12 cellular contexts compared by ENCODE assay signal in genomic region chr2:230877737-230878598, GRCh38. TPM values are rescaled to one million over a fixed set of nuclear protein-coding genes. Genes with fewer than 3 reads are reported as not detected.
DNase-seq lines count a peak whose midpoint lies in the region; ATAC-seq, FAIRE-seq and TF ChIP-seq lines count a peak whose summit lies in the region.
"Had no signal": no experiment of that assay in that cellular context is flagged by ENCODE, and none has a peak within 500 bp of the region (broad histone marks: within the 10 kb centered on the region; RNA-seq: fewer than 3 reads in every experiment).

No MANE protein-coding gene starts in this region.

- peaks cover 20 to 66% (median 46%) of the 10 kb centered on the region in 4 experiments for H3K36me3 ChIP-seq in H1 (ENCODE audit: control insufficient read depth in 2 of 4, insufficient read depth in 4 of 4, low read length in 3 of 4)

- no peak overlapping the region for H3K4me2 ChIP-seq in H1 (ENCODE audit: insufficient read depth in 1 of 2, low read depth in 2 of 2, low read length in 2 of 2)

- no peak overlapping the region for H3K4me3 Mint-ChIP-seq in T-helper 17 cell

- peaks cover 11% of the 10 kb centered on the region for H3K79me1 ChIP-seq in H1 (ENCODE audit: low read depth, low read length)

- TF ChIP-seq RAD21 in H1 (IDR thresholded peaks at IDR 0.05 in 1 of 2, conservative IDR thresholded peaks at IDR 0.05 in 1 of 2; ENCODE audit: low read depth in 2 of 2, low read length in 2 of 2), result no peak

- H4K91ac ChIP-seq in H1 (replicated peaks; ENCODE audit: insufficient read length, low read length), result no peak overlapping the region

- H2BK20ac ChIP-seq in H1 (ENCODE audit: low read length), result no peak overlapping the region

- H3K23me2 ChIP-seq in H1 (ENCODE audit: low read depth, low read length), result no peaks in the 10 kb centered on the region; the same call in 1 of the 2 replicates

- no peak overlapping the region for H3K23ac ChIP-seq in H1 (ENCODE audit: insufficient read length)

- no peak for TF ChIP-seq EP300 in H1 (IDR thresholded peaks at IDR 0.05; ENCODE audit: borderline replicate concordance in 1 of 2, low read depth in 2 of 2, low read length in 2 of 2)

- H3K27me3 ChIP-seq in HL-60 (ENCODE audit: insufficient read depth, poor library complexity, severe bottlenecking), result no peaks in the 10 kb centered on the region
- H3K27me3 ChIP-seq in H1 (replicated peaks in 1 of 4; ENCODE audit: control insufficient read depth in 3 of 4, extremely low read depth in 1 of 4, insufficient read depth in 3 of 4, low read length in 3 of 4), result no peaks in the 10 kb centered on the region
- H3K27me3 ChIP-seq: SJSA1, stomach had no signal

- no peak for TF ChIP-seq POLR2A in H1 (IDR thresholded peaks at IDR 0.05; ENCODE audit: control extremely low read depth in 1 of 2, low read depth in 2 of 2, low read length in 2 of 2)

- H3K36me3 Mint-ChIP-seq in T-helper 17 cell (ENCODE audit: low read depth), result no peaks in the 10 kb centered on the region

- H2AFZ ChIP-seq in H1 (ENCODE audit: low read length), result no peak overlapping the region

- no peak overlapping the region for H3K14ac ChIP-seq in H1 (ENCODE audit: insufficient read length)

- no peak overlapping the region for H2BK15ac ChIP-seq in H1 (ENCODE audit: low read length)

- no peak overlapping the region for H2BK5ac ChIP-seq in H1 (ENCODE audit: low read depth, low read length)

- POLR2A ChIA-PET in H1 (lab: Charles Lee; ENCODE audit: partially characterized antibody), result interaction anchor here (1.2 to 4.6 kb wide), 4 partner anchors 10 to 13 kb away, joined by 3 to 50 read pairs (median 6); partner anchors contain the start of gene ITM2C

- CTCF ChIA-PET in H1 (lab: Charles Lee; ENCODE audit: partially characterized antibody), result interaction anchor here (0.6 to 2.8 kb wide), 12 partner anchors 9 to 182 kb away, joined by 3 to 19 read pairs (median 5); partner anchors contain the start of gene GPR55

- H3K4me3 ChIP-seq in HL-60 (replicated peaks; ENCODE audit: insufficient read depth, low read length), result no peak overlapping the region
- H3K4me3 ChIP-seq in H1 (ENCODE audit: extremely low read depth in 1 of 4, insufficient read depth in 2 of 4, low read depth in 3 of 4, low read length in 4 of 4), result no peak overlapping the region
- H3K4me3 ChIP-seq: SJSA1, stomach had no signal

- no peak overlapping the region for H3K56ac ChIP-seq in H1 (replicated peaks; ENCODE audit: insufficient read length, low read depth, low read length)

- peaks cover 9% of the 10 kb centered on the region for H3K4me1 Mint-ChIP-seq in T-helper 17 cell

- no peak overlapping the region for H3K27ac Mint-ChIP-seq in T-helper 17 cell

- 0 out of 2 replicates have a peak overlapping the region, but pooled peaks have one; percentile 57 for H4K8ac ChIP-seq in H1 (ENCODE audit: extremely low read depth, insufficient read depth, low read length)

- H2BK120ac ChIP-seq in H1 (replicated peaks; ENCODE audit: low read depth, low read length), result no peak overlapping the region

- no peak overlapping the region for H2BK12ac ChIP-seq in H1 (ENCODE audit: low read depth, low read length)

- H2AK5ac ChIP-seq in H1 (ENCODE audit: low read depth, low read length), result no peak overlapping the region

- H3K79me2 ChIP-seq in H1 (ENCODE audit: control insufficient read depth in 1 of 2, insufficient read depth in 2 of 2, low read length in 2 of 2), result peaks cover 0 to 16% of the 10 kb centered on the region in 2 experiments; a peak in 2 of 4 replicates

- H3K9me3 ChIP-seq in T-helper 17 cell (ENCODE audit: control insufficient read depth, low read length, poor library complexity, severe bottlenecking) (no peaks in the 10 kb centered on the region), H1 (ENCODE audit: insufficient read depth in 2 of 2, low read depth in 1 of 2, low read length in 1 of 2) (no peaks in the 10 kb centered on the region)
- H3K9me3 ChIP-seq: SJSA1, stomach had no signal

- ATAC-seq in T-helper 17 cell (peak; percentile 49), GM18870 (IDR thresholded peaks at IDR 0.05; ENCODE audit: unreplicated experiment) (no peak)

- H3K27me3 Mint-ChIP-seq in T-helper 17 cell, result no peaks in the 10 kb centered on the region

- H4K20me1 ChIP-seq in H1 (replicated peaks in 1 of 2; ENCODE audit: control insufficient read depth in 1 of 2, insufficient read depth in 2 of 2, low read length in 2 of 2), result peaks cover 7 to 25% of the 10 kb centered on the region in 2 experiments

- H3K27ac ChIP-seq in HL-60 (replicated peaks), result peak overlapping the region; percentile 70
- no peak overlapping the region for H3K27ac ChIP-seq in H1 (ENCODE audit: low read depth, low read length)
- H3K27ac ChIP-seq: SJSA1 had no signal

- H3K9ac ChIP-seq in H1 (replicated peaks in 1 of 4; ENCODE audit: extremely low read depth in 1 of 4, low read depth in 3 of 4, low read length in 3 of 4), result no peak overlapping the region

- FAIRE-seq in H1 (lab: Jason Lieb, UNC), result no peak
- FAIRE-seq: astrocyte had no signal

- H4K5ac ChIP-seq in H1 (ENCODE audit: insufficient read length, low read depth, low read length), result no peak overlapping the region

- H3K18ac ChIP-seq in H1 (ENCODE audit: extremely low read depth, low read length), result no peak overlapping the region

- no peak overlapping the region for H3K4ac ChIP-seq in H1 (replicated peaks; ENCODE audit: insufficient read length, low read depth, low read length)

- no peaks in the 10 kb centered on the region; a peak in 1 of 7 replicates for H3K4me1 ChIP-seq in H1 (replicated peaks in 1 of 4; ENCODE audit: control insufficient read depth in 3 of 4, insufficient read depth in 4 of 4, low read length in 3 of 4)
- H3K4me1 ChIP-seq: SJSA1 had no signal

- DNase-seq in HL-60 (ENCODE audit: low read depth in 1 of 2, low spot score in 1 of 2), result peak in 1 of 2 experiments; percentile 87
- DNase-seq in T-helper 17 cell, result no peak
- DNase-seq in H1 (ENCODE audit: low read depth in 1 of 2, low spot score in 2 of 2), result no peak
- DNase-seq in stimulated activated CD8-positive, alpha-beta memory T cell treated with anti-CD3 and anti-CD28 coated beads, Interleukin-7, amount 100 ng/mL, for 1 hour (ENCODE audit: low read depth in 2 of 2), result peak; percentile 39 to 54
- no peak for DNase-seq in iPS-NIHi7 (ENCODE audit: extremely low spot score)
- no peak for DNase-seq in stimulated activated CD4-positive, alpha-beta T cell treated with anti-CD3 and anti-CD28 coated beads, Interleukin-15, amount 100 ng/mL, for 24 hours
- DNase-seq: foreskin fibroblast, stomach had no signal

- TF ChIP-seq CTCF in HL-60 (IDR thresholded peaks at IDR 0.05; ENCODE audit: insufficient read depth, low read length), result no peak
- TF ChIP-seq CTCF in H1 (IDR thresholded peaks at IDR 0.05; ENCODE audit: control extremely low read depth in 1 of 3, insufficient read depth in 1 of 3, low read depth in 1 of 3, low read length in 3 of 3), result no peak

- WGBS in H1 (ENCODE audit: extremely low coverage in 1 of 2, insufficient coverage in 1 of 2, insufficient read length in 1 of 2, insufficient replicate concordance in 2 of 2, low coverage in 1 of 2, low lambda C conversion rate in 2 of 2, missing lambda C conversion rate in 1 of 2), 2 experiments, result 90% methylated on average over 14 of the region's 20 CpGs; no CpG with 5 or more reads in 1 of the 2 experiments

TF ChIP-seq in H1, 55 proteins besides CTCF, POLR2A, EP300 and RAD21 (continues in another document):
- TF ChIP-seq KDM5A (IDR thresholded peaks at IDR 0.05; ENCODE audit: low read length) (no peak), CBX5 (IDR thresholded peaks at IDR 0.05; ENCODE audit: low read depth, low read length) (no peak), SAP30 (IDR thresholded peaks at IDR 0.05; ENCODE audit: insufficient read depth, insufficient replicate concordance, low read length) (no peak), BRCA1 (IDR thresholded peaks at IDR 0.05; ENCODE audit: low read depth, low read length) (no peak), CTBP2 (IDR thresholded peaks at IDR 0.05; ENCODE audit: borderline replicate concordance, insufficient read depth, insufficient read length, low read length) (no peak), ZNF274 (IDR thresholded peaks at IDR 0.05; ENCODE audit: borderline replicate concordance, extremely low read depth, low read length) (no peak), JUND (IDR thresholded peaks at IDR 0.05; ENCODE audit: low read length) (no peak), TEAD4 (IDR thresholded peaks at IDR 0.05; ENCODE audit: low read depth, low read length) (no peak), CBX8 (IDR thresholded peaks at IDR 0.05; ENCODE audit: borderline replicate concordance, low read depth, low read length) (no peak), JUN (IDR thresholded peaks at IDR 0.05; ENCODE audit: low read depth, low read length) (no peak), NRF1 (IDR thresholded peaks at IDR 0.05; ENCODE audit: low read depth, low read length) (no peak), HDAC2 (IDR thresholded peaks at IDR 0.05; ENCODE audit: borderline replicate concordance in 1 of 2, low read depth in 2 of 2, low read length in 2 of 2) (no peak), SP4 (IDR thresholded peaks at IDR 0.05; ENCODE audit: low read length) (no peak), CHD2 (IDR thresholded peaks at IDR 0.05; ENCODE audit: low read length) (no peak), YY1 (IDR thresholded peaks at IDR 0.05; ENCODE audit: low read depth, low read length) (no peak), SRF (IDR thresholded peaks at IDR 0.05; ENCODE audit: low read depth, low read length) (no peak)

RNA-seq across cellular contexts. Expression of gene ITM2C, which starts 13.2 kb away (rescaled TPM):
- 10 to 100 TPM; 15.3 to 18.6 TPM for total RNA-seq in T-helper 17 cell
- total RNA-seq in H1 (2021; fragmentation: NEBNext Ultra II Directional; extraction: Animal tissue kit (Norgen Biotek cat#: 25700)), result 362 and 367 TPM in 2 replicates
- polyA plus RNA-seq in H1 (2011; rRNA removed), result 742 and 889 TPM in 2 replicates
- 714 TPM for polyA plus RNA-seq in H1 (2011; cell fraction: cytosol; rRNA removed)
- polyA plus RNA-seq in H1 (2011; cell fraction: nucleus; rRNA removed), result 967 TPM
- 466 to 565 TPM (median 504 TPM) in 4 replicates for polyA plus RNA-seq in H1 (2012, experiment 1 of 2)
- 396 TPM for polyA plus RNA-seq in H1 (2012, experiment 2 of 2)
- 442 TPM for polyA plus RNA-seq in H1 (2013, experiment 1 of 2)
- polyA plus RNA-seq in H1 (2013, experiment 2 of 2), result 531 TPM
- 807 and 840 TPM in 2 replicates for polyA minus RNA-seq in H1 (2011; rRNA and poly(A)+ RNA removed)
- polyA minus RNA-seq in H1 (2011; cell fraction: cytosol; rRNA and poly(A)+ RNA removed), result 239 TPM
- polyA minus RNA-seq in H1 (2011; cell fraction: nucleus; rRNA and poly(A)+ RNA removed), result 131 TPM

RNA-seq across cellular contexts. Expression of gene GPR55, which starts 47.1 kb away (rescaled TPM):
- total RNA-seq in T-helper 17 cell, result 1 to 10 TPM; 3.8 to 8.3 TPM
- total RNA-seq in H1 (2021; fragmentation: NEBNext Ultra II Directional; extraction: Animal tissue kit (Norgen Biotek cat#: 25700)), result not detected in 2 replicates
- polyA plus RNA-seq in H1 (2011; rRNA removed), result not detected in 2 replicates
- not detected for polyA plus RNA-seq in H1 (2011; cell fraction: cytosol; rRNA removed)
- polyA plus RNA-seq in H1 (2011; cell fraction: nucleus; rRNA removed), result not detected
- polyA plus RNA-seq in H1 (2012, experiment 1 of 2), result not detected in 4 replicates
- not detected for polyA plus RNA-seq in H1 (2012, experiment 2 of 2)
- not detected for polyA plus RNA-seq in H1 (2013, experiment 1 of 2)
- polyA plus RNA-seq in H1 (2013, experiment 2 of 2), result not detected
- polyA minus RNA-seq in H1 (2011; rRNA and poly(A)+ RNA removed), result not detected in 2 replicates
- not detected for polyA minus RNA-seq in H1 (2011; cell fraction: cytosol; rRNA and poly(A)+ RNA removed)
- not detected for polyA minus RNA-seq in H1 (2011; cell fraction: nucleus; rRNA and poly(A)+ RNA removed)
- total RNA-seq: astrocyte had no signal
- polyA plus RNA-seq: neural cell had no signal

Comparison
In these comparisons a context has a peak if more than half of its experiments do, and no peak if none do; other contexts are left out.
1. DNase-seq: peak in stimulated activated CD8-positive, alpha-beta memory T cell treated with anti-CD3 and anti-CD28 coated beads, Interleukin-7, amount 100 ng/mL, for 1 hour (2 of 2); none in T-helper 17 cell (0 of 3), H1 (0 of 2), iPS-NIHi7 (single experiment) and stimulated activated CD4-positive, alpha-beta T cell treated with anti-CD3 and anti-CD28 coated beads, Interleukin-15, amount 100 ng/mL, for 24 hours (single experiment).
2. RNA of gene ITM2C, which starts 13.2 kb away (total RNA-seq): 362 to 367 TPM in H1; 15.3 to 18.6 TPM in T-helper 17 cell; every median in the first group is over 10 times any median in the second.